13 cellular contexts compared by ENCODE assay signal in the genomic region with DNA sequence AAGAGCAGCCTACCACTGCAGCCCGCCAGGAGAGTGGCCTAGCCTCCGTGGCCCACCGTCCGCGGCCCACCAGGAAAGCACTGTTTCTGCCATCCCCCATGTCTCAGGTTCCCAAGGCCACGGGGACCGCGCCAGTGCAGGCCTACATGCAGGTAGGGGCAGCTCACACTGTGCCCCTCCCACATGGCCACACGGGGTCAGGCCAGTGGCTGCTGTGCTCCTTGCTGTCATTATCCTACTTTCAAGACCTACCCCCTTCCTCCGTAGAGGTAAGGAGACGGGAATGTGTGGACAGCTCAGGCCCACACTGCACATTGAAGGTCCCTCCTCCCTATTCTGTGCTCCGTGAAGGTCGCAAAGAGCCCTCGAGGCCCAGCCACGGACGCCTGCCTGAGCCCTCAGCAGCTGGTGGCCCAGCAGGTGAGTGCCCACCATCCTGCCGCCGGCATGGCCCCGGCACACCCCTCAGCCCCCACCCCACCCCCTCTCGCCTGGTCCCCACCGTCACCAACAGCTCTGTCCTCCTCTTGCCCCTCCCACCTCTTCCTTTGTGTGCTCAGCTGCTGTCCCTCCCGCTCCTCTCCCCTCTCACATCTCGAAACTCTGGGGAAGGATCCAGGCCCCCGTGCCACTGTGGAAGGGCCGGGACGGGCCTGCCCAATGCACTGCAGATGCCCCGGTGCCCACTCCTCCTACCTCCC. TPM values are rescaled to one million over a fixed set of nuclear protein-coding genes. Genes with fewer than 3 reads are reported as not detected.
DNase-seq lines count a peak whose midpoint lies in the region; ATAC-seq and TF ChIP-seq lines count a peak whose summit lies in the region.
"Had no signal": no experiment of that assay in that cellular context is flagged by ENCODE, and none has a peak within 500 bp of the region (broad histone marks: within the 10 kb centered on the region; RNA-seq: fewer than 3 reads in every experiment).

No MANE protein-coding gene starts in this region.

- peaks cover 26% of the 10 kb centered on the region for H3K27me3 Mint-ChIP-seq in endodermal cell (ENCODE audit: insufficient read depth)

- no peaks in the 10 kb centered on the region for H3K27me3 ChIP-seq in endodermal cell (ENCODE audit: control insufficient read depth, insufficient read depth, low read length, poor library complexity, severe bottlenecking)
- H3K27me3 ChIP-seq in spleen (replicated peaks in 1 of 7), result no peaks in the 10 kb centered on the region

- WGBS in endodermal cell (ENCODE audit: insufficient coverage in 1 of 2, insufficient read length in 1 of 2), 2 experiments, result 69% methylated on average over 15 to 25 of the region's 27 CpGs
- WGBS in spleen, 5 donors, result 71 to 80% (median 75%) methylated on average over 15 to 27 of the region's 27 CpGs

- H3K27ac ChIP-seq in endodermal cell (ENCODE audit: low read depth, low read length), result peak overlapping the region; percentile 57
- H3K27ac ChIP-seq in spleen, result no peak overlapping the region

- ATAC-seq in GM21737 (IDR thresholded peaks at IDR 0.05; ENCODE audit: unreplicated experiment), result no peak
- ATAC-seq: SK-N-SH treated with all-trans-retinoic acid at 6 μM for 48 hours had no signal

- H3K36me3 Mint-ChIP-seq in endodermal cell (ENCODE audit: low read depth), result peaks cover 27% of the 10 kb centered on the region

- intact Hi-C loops in spleen (cut with DNase I; ENCODE audit: low total_unique reads), result no loop called here

- H3K27ac Mint-ChIP-seq in endodermal cell, result no peak overlapping the region

- DNase-seq in NCI-H82 (lab: John Stamatoyannopoulos, UW), result peak; percentile 50
- DNase-seq in NCI-H82 treated with DMSO at 0.1 percent for 48 hours (lab: John Stamatoyannopoulos, UW; ENCODE audit: unreplicated experiment), result no peak
- peak; percentile 71 for DNase-seq in NCI-H2227 treated with DMSO at 0.1 percent for 48 hours (lab: John Stamatoyannopoulos, UW)
- peak; percentile 74 for DNase-seq in endodermal cell
- peak; percentile 69 for DNase-seq in spleen
- DNase-seq in KBM-7, result no peak
- no peak for DNase-seq in NCI-H1048 (lab: John Stamatoyannopoulos, UW)
- DNase-seq: activated CD4-positive, alpha-beta T cell treated with anti-CD3 and anti-CD28 coated beads for 4 hours; activated gamma-delta T cell; caudate nucleus; NCI-H226 had no signal

- H3K9me3 ChIP-seq in endodermal cell (ENCODE audit: control insufficient read depth, low read length), result peaks cover 5% of the 10 kb centered on the region
- H3K9me3 ChIP-seq in spleen, result no peaks in the 10 kb centered on the region

- H3K4me3 ChIP-seq in endodermal cell (ENCODE audit: low read length) (no peak overlapping the region), spleen (no peak overlapping the region)

- no peak overlapping the region for H3K4me3 Mint-ChIP-seq in endodermal cell

- TF ChIP-seq POLR2A in spleen (IDR thresholded peaks at IDR 0.05), result no peak

- H3K9ac ChIP-seq in endodermal cell (ENCODE audit: extremely low read depth, low read length, poor library complexity, severe bottlenecking), result no peak overlapping the region

- TF ChIP-seq CTCF in endodermal cell (conservative IDR thresholded peaks at IDR 0.05), result peak; percentile 35
- no peak for TF ChIP-seq CTCF in spleen (IDR thresholded peaks at IDR 0.05 in 8 of 11, conservative IDR thresholded peaks at IDR 0.05 in 3 of 11)

- H3K36me3 ChIP-seq in endodermal cell (ENCODE audit: control insufficient read depth, insufficient read depth, low read length) (peaks cover 3% of the 10 kb centered on the region), spleen (peaks cover 0 to 23% (median 9%) of the 10 kb centered on the region in 6 donors)

- peaks cover 25% of the 10 kb centered on the region for H3K9me3 Mint-ChIP-seq in endodermal cell

- in situ Hi-C loops in KBM-7 (cut with MboI; ENCODE audit: low pct_unique_long_range_greater_than_20kb, low sequenced_read_pairs), result no loop called here

- H3K4me1 ChIP-seq in endodermal cell (ENCODE audit: control insufficient read depth, insufficient read depth, low read length) (no peaks in the 10 kb centered on the region), spleen (no peaks in the 10 kb centered on the region)

- no peaks in the 10 kb centered on the region for H3K4me1 Mint-ChIP-seq in endodermal cell

RNA-seq across cellular contexts. Expression of a gene that starts 10.0 kb away (rescaled TPM):
- total RNA-seq in endodermal cell (10 to 100 TPM; 31.5 to 33.8 TPM), spleen (10 to 100 TPM; 17.8 to 31.6 (median 19.4) TPM)
- 16.9 TPM for polyA plus RNA-seq in endodermal cell (2013, experiment 1 of 2)
- polyA plus RNA-seq in endodermal cell (2013, experiment 2 of 2), result 13.9 TPM
- 10 to 100 TPM; 16.9 to 36.0 (median 19.5) TPM for polyA plus RNA-seq in spleen

RNA-seq across cellular contexts. Expression of a gene that starts 10.2 kb away (rescaled TPM):
- 10 to 100 TPM; 22.7 to 32.7 TPM for total RNA-seq in endodermal cell
- 25.4 TPM for polyA plus RNA-seq in endodermal cell (2013, experiment 1 of 2)
- 23.8 TPM for polyA plus RNA-seq in endodermal cell (2013, experiment 2 of 2)
- total RNA-seq in spleen, result 10 to 100 TPM in 6 of 7 donors, 1 to 10 TPM in 1; 8.3 to 18.7 (median 14.6) TPM
- 10 to 100 TPM; 25.2 to 38.6 (median 33.1) TPM for polyA plus RNA-seq in spleen

Comparison
In these comparisons a context has a peak if more than half of its experiments do, and no peak if none do; other contexts are left out.
1. DNase-seq: peak in NCI-H82 (single experiment), NCI-H2227 treated with DMSO at 0.1 percent for 48 hours (single experiment), endodermal cell (single experiment) and spleen (single experiment); none in NCI-H82 treated with DMSO at 0.1 percent for 48 hours (single experiment), KBM-7 (single experiment) and NCI-H1048 (single experiment).